Comparison of ENCODE assay signal across 14 cellular contexts in the genomic region with DNA sequence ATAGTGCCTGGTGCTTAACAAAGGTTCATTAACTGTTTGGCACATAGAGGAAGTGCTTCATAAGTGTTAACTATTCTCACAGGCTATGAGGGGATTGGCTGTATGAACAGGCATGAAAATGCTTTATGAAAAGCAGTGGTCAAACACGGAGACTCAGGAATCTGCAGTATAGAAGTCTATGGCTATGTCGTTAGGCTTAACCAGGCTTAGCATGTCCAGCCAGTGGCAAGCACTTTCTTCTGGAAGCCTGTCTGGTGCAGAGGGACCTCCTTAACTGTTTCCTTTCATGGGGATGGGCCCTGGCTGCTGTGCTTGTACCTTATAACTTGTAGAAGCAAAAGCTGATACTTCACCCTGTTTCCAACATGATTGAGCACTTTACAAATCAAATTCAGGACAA.
DNase-seq lines count a peak whose midpoint lies in the region; ATAC-seq and TF ChIP-seq lines count a peak whose summit lies in the region.
"Had no signal": no experiment of that assay in that cellular context is flagged by ENCODE, and none has a peak within 500 bp of the region (broad histone marks: within the 10 kb centered on the region; RNA-seq: fewer than 3 reads in every experiment).

No MANE protein-coding gene starts in this region.

- H3K4me1 Mint-ChIP-seq in GM23338: no peaks in the 10 kb centered on the region; the same call in 2 of the 3 replicates

- intact Hi-C loops in left lung (cut with DNase I): no loop called here

- no peaks in the 10 kb centered on the region for H3K9me2 ChIP-seq in GM23338 (ENCODE audit: insufficient read depth)
- no peaks in the 10 kb centered on the region for H3K9me2 ChIP-seq in Loucy (replicated peaks; ENCODE audit: low read depth, low read length)

- no peak for ATAC-seq in GM23338
- peak; percentile 24 for ATAC-seq in left lung
- no peak for ATAC-seq in HG02885 (IDR thresholded peaks at IDR 0.05; ENCODE audit: poor library complexity, unreplicated experiment)
- ATAC-seq: CD8-positive, alpha-beta T cell had no signal

- H3K36me3 Mint-ChIP-seq in GM23338 (ENCODE audit: low read depth): no peaks in the 10 kb centered on the region
- H3K36me3 Mint-ChIP-seq: CD8-positive, alpha-beta T cell had no signal

- H3K27me3 ChIP-seq in GM23338 (ENCODE audit: insufficient read depth) (no peaks in the 10 kb centered on the region), Loucy (ENCODE audit: insufficient read depth, low read length, poor library complexity, severe bottlenecking) (no peaks in the 10 kb centered on the region), left lung (no peaks in the 10 kb centered on the region)
- H3K27me3 ChIP-seq: BE2C had no signal

- H3K4me3 ChIP-seq in GM23338: no peak overlapping the region
- no peak overlapping the region for H3K4me3 ChIP-seq in Loucy (ENCODE audit: low read length, poor library complexity, severe bottlenecking)
- no peak overlapping the region for H3K4me3 ChIP-seq in left lung

- H3K79me2 ChIP-seq in GM23338 (replicated peaks; ENCODE audit: insufficient read depth) (no peaks in the 10 kb centered on the region), Loucy (ENCODE audit: insufficient read depth, low read length) (no peaks in the 10 kb centered on the region)

- no peak overlapping the region for H3K27ac ChIP-seq in GM23338 (ENCODE audit: low read depth)
- H3K27ac ChIP-seq in left lung: no peak overlapping the region
- H3K27ac ChIP-seq: C4-2B had no signal

- H3K27me3 Mint-ChIP-seq in GM23338 (ENCODE audit: insufficient read depth, low read depth, poor library complexity): peaks cover 3% of the 10 kb centered on the region

- H3K27ac Mint-ChIP-seq in GM23338: no peak overlapping the region
- H3K27ac Mint-ChIP-seq: CD8-positive, alpha-beta T cell had no signal

- no peak for TF ChIP-seq CTCF in GM23338 (conservative IDR thresholded peaks at IDR 0.05; ENCODE audit: low read depth in 2 of 2)
- no peak for TF ChIP-seq CTCF in Loucy (conservative IDR thresholded peaks at IDR 0.05; ENCODE audit: low read length)
- no peak for TF ChIP-seq CTCF in left lung (IDR thresholded peaks at IDR 0.05)

- H3K4me1 ChIP-seq in GM23338 (ENCODE audit: insufficient read depth): no peaks in the 10 kb centered on the region
- H3K4me1 ChIP-seq in Loucy (ENCODE audit: insufficient read depth, low read length, poor library complexity, severe bottlenecking): no peaks in the 10 kb centered on the region
- no peaks in the 10 kb centered on the region for H3K4me1 ChIP-seq in left lung
- H3K4me1 ChIP-seq: BE2C had no signal

- no peak overlapping the region for H3K4me2 ChIP-seq in GM23338
- H3K4me2 ChIP-seq in Loucy (ENCODE audit: low read depth, low read length, poor library complexity, severe bottlenecking): no peak overlapping the region

- H3F3A ChIP-seq in GM23338 (replicated peaks; ENCODE audit: low read depth) (0 out of 2 replicates have a peak, but pooled peaks cover 3% of the 10 kb centered on the region), Loucy (ENCODE audit: low read depth) (no peaks in the 10 kb centered on the region)

- no peaks in the 10 kb centered on the region for H3K9me3 Mint-ChIP-seq in GM23338
- H3K9me3 Mint-ChIP-seq: CD8-positive, alpha-beta T cell had no signal

- H2AFZ ChIP-seq in GM23338: peak overlapping the region; percentile 89
- H2AFZ ChIP-seq in Loucy (ENCODE audit: low read length): peak overlapping the region; percentile 1; the same call in 1 of the 2 replicates

- no peaks in the 10 kb centered on the region for H4K20me1 ChIP-seq in GM23338 (replicated peaks; ENCODE audit: insufficient read depth)
- no peaks in the 10 kb centered on the region for H4K20me1 ChIP-seq in Loucy (ENCODE audit: insufficient read depth, low read length, poor library complexity, severe bottlenecking)

- no peak for DNase-seq in GM23338 (ENCODE audit: low spot score)
- DNase-seq in left lung: no peak
- no peak for DNase-seq in stimulated activated CD4-positive, alpha-beta T cell treated with anti-CD3 and anti-CD28 coated beads, Interleukin-4, amount 100 ng/mL, for 24 hours
- DNase-seq in LoVo (ENCODE audit: low spot score): no peak
- DNase-seq in NCI-H2171 (lab: John Stamatoyannopoulos, UW): no peak
- DNase-seq: BE2C; CD8-positive, alpha-beta T cell; COR-L47; DMS153; DMS79 treated with DMSO at 0.1 percent for 48 hours; EL had no signal

- H3K36me3 ChIP-seq in GM23338 (ENCODE audit: insufficient read depth) (no peaks in the 10 kb centered on the region), Loucy (ENCODE audit: insufficient read depth, low read length) (no peaks in the 10 kb centered on the region), left lung (no peaks in the 10 kb centered on the region)
- H3K36me3 ChIP-seq: BE2C had no signal

- H3K9me3 ChIP-seq in Loucy (ENCODE audit: insufficient read depth, low read depth, low read length): no peaks in the 10 kb centered on the region
- H3K9me3 ChIP-seq in left lung: no peaks in the 10 kb centered on the region
- H3K9me3 ChIP-seq: BE2C had no signal

- H3K9ac ChIP-seq in Loucy (ENCODE audit: low read depth, low read length, poor library complexity, severe bottlenecking): no peak overlapping the region

- no peak overlapping the region for H3K4me3 Mint-ChIP-seq in GM23338
- H3K4me3 Mint-ChIP-seq: CD8-positive, alpha-beta T cell had no signal

TF ChIP-seq in GM23338, 12 proteins besides CTCF, POLR2A, EP300 and RAD21:
- TF ChIP-seq ZNF331 (CRISPR knock-in tag; IDR thresholded peaks at IDR 0.05; ENCODE audit: low read depth): no peak
- no peak for TF ChIP-seq JUNB (IDR thresholded peaks at IDR 0.05; ENCODE audit: unreplicated experiment)
- TF ChIP-seq, protein P1, sequence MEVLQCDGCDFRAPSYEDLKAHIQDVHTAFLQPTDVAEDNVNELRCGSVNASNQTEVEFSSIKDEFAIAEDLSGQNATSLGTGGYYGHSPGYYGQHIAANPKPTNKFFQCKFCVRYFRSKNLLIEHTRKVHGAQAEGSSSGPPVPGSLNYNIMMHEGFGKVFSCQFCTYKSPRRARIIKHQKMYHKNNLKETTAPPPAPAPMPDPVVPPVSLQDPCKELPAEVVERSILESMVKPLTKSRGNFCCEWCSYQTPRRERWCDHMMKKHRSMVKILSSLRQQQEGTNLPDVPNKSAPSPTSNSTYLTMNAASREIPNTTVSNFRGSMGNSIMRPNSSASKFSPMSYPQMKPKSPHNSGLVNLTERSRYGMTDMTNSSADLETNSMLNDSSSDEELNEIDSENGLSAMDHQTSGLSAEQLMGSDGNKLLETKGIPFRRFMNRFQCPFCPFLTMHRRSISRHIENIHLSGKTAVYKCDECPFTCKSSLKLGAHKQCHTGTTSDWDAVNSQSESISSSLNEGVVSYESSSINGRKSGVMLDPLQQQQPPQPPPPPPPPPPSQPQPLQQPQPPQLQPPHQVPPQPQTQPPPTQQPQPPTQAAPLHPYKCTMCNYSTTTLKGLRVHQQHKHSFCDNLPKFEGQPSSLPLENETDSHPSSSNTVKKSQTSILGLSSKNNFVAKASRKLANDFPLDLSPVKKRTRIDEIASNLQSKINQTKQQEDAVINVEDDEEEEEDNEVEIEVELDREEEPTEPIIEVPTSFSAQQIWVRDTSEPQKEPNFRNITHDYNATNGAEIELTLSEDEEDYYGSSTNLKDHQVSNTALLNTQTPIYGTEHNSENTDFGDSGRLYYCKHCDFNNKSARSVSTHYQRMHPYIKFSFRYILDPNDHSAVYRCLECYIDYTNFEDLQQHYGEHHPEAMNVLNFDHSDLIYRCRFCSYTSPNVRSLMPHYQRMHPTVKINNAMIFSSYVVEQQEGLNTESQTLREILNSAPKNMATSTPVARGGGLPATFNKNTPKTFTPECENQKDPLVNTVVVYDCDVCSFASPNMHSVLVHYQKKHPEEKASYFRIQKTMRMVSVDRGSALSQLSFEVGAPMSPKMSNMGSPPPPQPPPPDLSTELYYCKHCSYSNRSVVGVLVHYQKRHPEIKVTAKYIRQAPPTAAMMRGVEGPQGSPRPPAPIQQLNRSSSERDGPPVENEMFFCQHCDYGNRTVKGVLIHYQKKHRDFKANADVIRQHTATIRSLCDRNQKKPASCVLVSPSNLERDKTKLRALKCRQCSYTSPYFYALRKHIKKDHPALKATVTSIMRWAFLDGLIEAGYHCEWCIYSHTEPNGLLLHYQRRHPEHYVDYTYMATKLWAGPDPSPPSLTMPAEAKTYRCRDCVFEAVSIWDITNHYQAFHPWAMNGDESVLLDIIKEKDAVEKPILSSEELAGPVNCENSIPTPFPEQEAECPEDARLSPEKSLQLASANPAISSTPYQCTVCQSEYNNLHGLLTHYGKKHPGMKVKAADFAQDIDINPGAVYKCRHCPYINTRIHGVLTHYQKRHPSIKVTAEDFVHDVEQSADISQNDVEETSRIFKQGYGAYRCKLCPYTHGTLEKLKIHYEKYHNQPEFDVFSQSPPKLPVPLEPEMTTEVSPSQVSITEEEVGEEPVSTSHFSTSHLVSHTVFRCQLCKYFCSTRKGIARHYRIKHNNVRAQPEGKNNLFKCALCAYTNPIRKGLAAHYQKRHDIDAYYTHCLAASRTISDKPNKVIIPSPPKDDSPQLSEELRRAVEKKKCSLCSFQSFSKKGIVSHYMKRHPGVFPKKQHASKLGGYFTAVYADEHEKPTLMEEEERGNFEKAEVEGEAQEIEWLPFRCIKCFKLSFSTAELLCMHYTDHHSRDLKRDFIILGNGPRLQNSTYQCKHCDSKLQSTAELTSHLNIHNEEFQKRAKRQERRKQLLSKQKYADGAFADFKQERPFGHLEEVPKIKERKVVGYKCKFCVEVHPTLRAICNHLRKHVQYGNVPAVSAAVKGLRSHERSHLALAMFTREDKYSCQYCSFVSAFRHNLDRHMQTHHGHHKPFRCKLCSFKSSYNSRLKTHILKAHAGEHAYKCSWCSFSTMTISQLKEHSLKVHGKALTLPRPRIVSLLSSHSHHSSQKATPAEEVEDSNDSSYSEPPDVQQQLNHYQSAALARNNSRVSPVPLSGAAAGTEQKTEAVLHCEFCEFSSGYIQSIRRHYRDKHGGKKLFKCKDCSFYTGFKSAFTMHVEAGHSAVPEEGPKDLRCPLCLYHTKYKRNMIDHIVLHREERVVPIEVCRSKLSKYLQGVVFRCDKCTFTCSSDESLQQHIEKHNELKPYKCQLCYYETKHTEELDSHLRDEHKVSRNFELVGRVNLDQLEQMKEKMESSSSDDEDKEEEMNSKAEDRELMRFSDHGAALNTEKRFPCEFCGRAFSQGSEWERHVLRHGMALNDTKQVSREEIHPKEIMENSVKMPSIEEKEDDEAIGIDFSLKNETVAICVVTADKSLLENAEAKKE (CRISPR knock-in tag; IDR thresholded peaks at IDR 0.05): no peak
- TF ChIP-seq CREB1 (CRISPR knock-in tag; IDR thresholded peaks at IDR 0.05; ENCODE audit: low read depth): no peak
- no peak for TF ChIP-seq POLR2AphosphoS5 (IDR thresholded peaks at IDR 0.05; ENCODE audit: low read depth)
- no peak for TF ChIP-seq EZH2 (IDR thresholded peaks at IDR 0.05; ENCODE audit: low read depth, unreplicated experiment)
- no peak for TF ChIP-seq EZH2phosphoT487 (IDR thresholded peaks at IDR 0.05; ENCODE audit: unreplicated experiment)
